Comparison of ENCODE assay signal across 23 cellular contexts in the genomic region with DNA sequence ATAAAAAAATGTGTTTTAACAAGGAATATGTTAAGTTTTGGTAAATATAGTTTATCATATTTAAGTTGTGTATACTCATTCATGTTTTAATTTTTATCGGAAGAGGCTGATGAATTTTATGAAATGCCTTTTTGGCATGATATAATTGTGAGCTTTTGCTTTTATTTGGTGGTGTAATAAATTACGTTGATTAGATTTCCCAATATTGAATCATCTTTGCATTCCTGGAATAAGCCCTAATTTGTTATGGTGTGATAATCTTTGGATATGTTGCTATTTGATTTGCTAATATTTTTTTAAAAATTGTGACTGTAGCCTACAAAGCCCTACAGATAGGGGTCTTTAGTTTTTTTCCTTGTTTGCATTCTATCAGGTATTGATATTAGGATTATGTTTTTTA.
"Had no signal": no experiment of that assay in that cellular context is flagged by ENCODE, and none has a peak within 500 bp of the region (broad histone marks: within the 10 kb centered on the region; RNA-seq: fewer than 3 reads in every experiment).

No MANE protein-coding gene starts in this region.

- H3K4me2 ChIP-seq: neural progenitor cell had no signal

- H3K9ac ChIP-seq: neural progenitor cell had no signal

- H3K36me3 Mint-ChIP-seq: activated naive CD8-positive, alpha-beta T cell; naive thymus-derived CD4-positive, alpha-beta T cell had no signal

- H3K4me3 ChIP-seq: body of pancreas, colonic mucosa, neural progenitor cell, ovary, psoas muscle, skin epidermis, tibial nerve, uterus had no signal

- H3K9me3 ChIP-seq: body of pancreas, colonic mucosa, ovary, psoas muscle, tibial nerve, uterus had no signal

- H3K9me3 Mint-ChIP-seq: endodermal cell; naive thymus-derived CD4-positive, alpha-beta T cell; stimulated activated naive CD8-positive, alpha-beta T cell treated with anti-CD3 and anti-CD28 coated beads, Interleukin-15, Interleukin-2, amounts not matched to agents 100 ng/mL and 50 ng/mL, for 24 hours had no signal

- H3K4me1 ChIP-seq: colonic mucosa had no signal

- H2AFZ ChIP-seq: neural progenitor cell had no signal

- H3K27me3 Mint-ChIP-seq: activated CD4-positive, alpha-beta T cell treated with anti-CD3 and anti-CD28 coated beads for 36 hours; activated naive CD8-positive, alpha-beta T cell; naive thymus-derived CD4-positive, alpha-beta T cell; stimulated activated naive CD8-positive, alpha-beta T cell treated with anti-CD3 and anti-CD28 coated beads, Interleukin-15, Interleukin-2, amounts not matched to agents 100 ng/mL and 50 ng/mL, for 24 hours had no signal

- ATAC-seq: activated CD4-positive, alpha-beta T cell treated with anti-CD3 and anti-CD28 coated beads for 36 hours; body of pancreas; left ventricle myocardium superior; naive thymus-derived CD4-positive, alpha-beta T cell; psoas muscle; right cardiac atrium had no signal

- DNase-seq: activated CD4-positive, alpha-beta T cell treated with anti-CD3 and anti-CD28 coated beads for 36 hours; activated CD4-positive, alpha-beta T cell treated with anti-CD3 and anti-CD28 coated beads, Interleukin-2, amount 50 U/mL, for 48 hours; amygdala; body of pancreas; central memory CD4-positive, alpha-beta T cell; colonic mucosa; hippocampal formation; left ventricle myocardium superior; mesendoderm; naive thymus-derived CD4-positive, alpha-beta T cell; ovary; psoas muscle; right cardiac atrium; stimulated activated CD4-positive, alpha-beta T cell treated with anti-CD3 and anti-CD28 coated beads, Interleukin-2, amount 100 ng/mL, for 48 hours; SW 1271; T-helper 2 cell; uterus had no signal

- H3K36me3 ChIP-seq: colonic mucosa, neural progenitor cell, ovary, tibial nerve, uterus had no signal

- H3K4me3 Mint-ChIP-seq: activated CD4-positive, alpha-beta T cell treated with anti-CD3 and anti-CD28 coated beads for 36 hours; activated naive CD8-positive, alpha-beta T cell; endodermal cell; neural progenitor cell; stimulated activated naive CD8-positive, alpha-beta T cell treated with anti-CD3 and anti-CD28 coated beads, Interleukin-15, Interleukin-2, amounts not matched to agents 100 ng/mL and 50 ng/mL, for 24 hours had no signal

- H3K27me3 ChIP-seq: body of pancreas, colonic mucosa, neural progenitor cell, ovary, tibial nerve, uterus had no signal

- H3K27ac Mint-ChIP-seq: activated CD4-positive, alpha-beta T cell treated with anti-CD3 and anti-CD28 coated beads for 36 hours; activated naive CD8-positive, alpha-beta T cell; endodermal cell; neural progenitor cell; stimulated activated naive CD8-positive, alpha-beta T cell treated with anti-CD3 and anti-CD28 coated beads, Interleukin-15, Interleukin-2, amounts not matched to agents 100 ng/mL and 50 ng/mL, for 24 hours had no signal

- H3K27ac ChIP-seq: body of pancreas, colonic mucosa, neural progenitor cell, ovary, psoas muscle, tibial nerve, uterus had no signal
